13 cellular contexts compared by ENCODE assay signal in genomic region chr11:48031602-48032001, GRCh38. TPM values are rescaled to one million over a fixed set of nuclear protein-coding genes. Genes with fewer than 3 reads are reported as not detected.
DNase-seq lines count a peak whose midpoint lies in the region; ATAC-seq lines count a peak whose summit lies in the region.
"Had no signal": no experiment of that assay in that cellular context is flagged by ENCODE, and none has a peak within 500 bp of the region (broad histone marks: within the 10 kb centered on the region; RNA-seq: fewer than 3 reads in every experiment).

No MANE protein-coding gene starts in this region.

- intact Hi-C loops in activated CD4-positive, alpha-beta T cell treated with anti-CD3 and anti-CD28 coated beads, Interleukin-2, amount 10 ng/mL, durations not matched to agents 24 days and 14 days (cut with micrococcal nuclease) = no loop called here

- H3K27ac Mint-ChIP-seq in activated CD4-positive, alpha-beta T cell treated with anti-CD3 and anti-CD28 coated beads, Interleukin-2, amount 10 ng/mL, durations not matched to agents 24 days and 14 days = peak overlapping the region; percentile 81
- peak overlapping the region; percentile 11 for H3K27ac Mint-ChIP-seq in T-helper 17 cell
- H3K27ac Mint-ChIP-seq in stimulated activated naive CD8-positive, alpha-beta T cell treated with anti-CD3 and anti-CD28 coated beads, Interleukin-15, Interleukin-2, amounts not matched to agents 100 ng/mL and 50 ng/mL, for 24 hours = peak overlapping the region; percentile 57

- no peaks in the 10 kb centered on the region for H3K27me3 Mint-ChIP-seq in activated CD4-positive, alpha-beta T cell treated with anti-CD3 and anti-CD28 coated beads, Interleukin-2, amount 10 ng/mL, durations not matched to agents 24 days and 14 days
- H3K27me3 Mint-ChIP-seq in T-helper 17 cell = no peaks in the 10 kb centered on the region
- no peaks in the 10 kb centered on the region for H3K27me3 Mint-ChIP-seq in stimulated activated naive CD8-positive, alpha-beta T cell treated with anti-CD3 and anti-CD28 coated beads, Interleukin-15, Interleukin-2, amounts not matched to agents 100 ng/mL and 50 ng/mL, for 24 hours

- H3K36me3 Mint-ChIP-seq in activated CD4-positive, alpha-beta T cell treated with anti-CD3 and anti-CD28 coated beads, Interleukin-2, amount 10 ng/mL, durations not matched to agents 24 days and 14 days (ENCODE audit: low read depth) = peaks cover 50% of the 10 kb centered on the region
- peaks cover 4% of the 10 kb centered on the region for H3K36me3 Mint-ChIP-seq in T-helper 17 cell (ENCODE audit: low read depth)
- peaks cover 15% of the 10 kb centered on the region for H3K36me3 Mint-ChIP-seq in stimulated activated naive CD8-positive, alpha-beta T cell treated with anti-CD3 and anti-CD28 coated beads, Interleukin-15, Interleukin-2, amounts not matched to agents 100 ng/mL and 50 ng/mL, for 24 hours (ENCODE audit: low read depth)

- ATAC-seq in HG02759 (IDR thresholded peaks at IDR 0.05; ENCODE audit: unreplicated experiment) (peak; percentile 6), T-helper 17 cell (no peak)

- H3K9me3 ChIP-seq in T-helper 17 cell (ENCODE audit: control insufficient read depth, low read length, poor library complexity, severe bottlenecking) = no peaks in the 10 kb centered on the region
- H3K9me3 ChIP-seq: uterus had no signal

- H3K4me1 Mint-ChIP-seq in activated CD4-positive, alpha-beta T cell treated with anti-CD3 and anti-CD28 coated beads, Interleukin-2, amount 10 ng/mL, durations not matched to agents 24 days and 14 days = peaks cover 78% of the 10 kb centered on the region
- H3K4me1 Mint-ChIP-seq in T-helper 17 cell = peaks cover 46% of the 10 kb centered on the region
- peaks cover 72% of the 10 kb centered on the region for H3K4me1 Mint-ChIP-seq in stimulated activated naive CD8-positive, alpha-beta T cell treated with anti-CD3 and anti-CD28 coated beads, Interleukin-15, Interleukin-2, amounts not matched to agents 100 ng/mL and 50 ng/mL, for 24 hours (ENCODE audit: low read depth)

- H3K9me3 Mint-ChIP-seq in activated CD4-positive, alpha-beta T cell treated with anti-CD3 and anti-CD28 coated beads, Interleukin-2, amount 10 ng/mL, durations not matched to agents 24 days and 14 days = no peaks in the 10 kb centered on the region
- H3K9me3 Mint-ChIP-seq in stimulated activated naive CD8-positive, alpha-beta T cell treated with anti-CD3 and anti-CD28 coated beads, Interleukin-15, Interleukin-2, amounts not matched to agents 100 ng/mL and 50 ng/mL, for 24 hours = no peaks in the 10 kb centered on the region

- H3K4me3 Mint-ChIP-seq in activated CD4-positive, alpha-beta T cell treated with anti-CD3 and anti-CD28 coated beads, Interleukin-2, amount 10 ng/mL, durations not matched to agents 24 days and 14 days = peak overlapping the region; percentile 28
- H3K4me3 Mint-ChIP-seq in T-helper 17 cell = no peak overlapping the region
- no peak overlapping the region for H3K4me3 Mint-ChIP-seq in stimulated activated naive CD8-positive, alpha-beta T cell treated with anti-CD3 and anti-CD28 coated beads, Interleukin-15, Interleukin-2, amounts not matched to agents 100 ng/mL and 50 ng/mL, for 24 hours

- DNase-seq in activated CD4-positive, alpha-beta T cell treated with anti-CD3 and anti-CD28 coated beads, Interleukin-2, amount 10 ng/mL, durations not matched to agents 24 days and 14 days = no peak
- DNase-seq in activated CD4-positive, alpha-beta T cell treated with anti-CD3 and anti-CD28 coated beads, Interleukin-2, amount 50 U/mL, for 4 hours = no peak
- DNase-seq in T-helper 17 cell (no peak), epidermal melanocyte (ENCODE audit: insufficient read length, low spot score) (no peak), COLO668 (lab: John Stamatoyannopoulos, UW; ENCODE audit: unreplicated experiment) (no peak)
- DNase-seq in stimulated activated naive CD4-positive, alpha-beta T cell treated with Interleukin-2 at 50 U/mL for 16 hours (lab: John Stamatoyannopoulos, UW) = no peak
- DNase-seq: activated gamma-delta T cell treated with Interleukin-2 at 50 U/mL for 16 hours; effector memory CD4-positive, alpha-beta T cell; NCI-H2227 treated with DMSO at 0.1 percent for 48 hours; stimulated activated CD4-positive, alpha-beta T cell treated with anti-CD3 and anti-CD28 coated beads, Interleukin-4, amount 100 ng/mL, for 4 hours; uterus had no signal

RNA-seq across cellular contexts. Expression of gene PTPRJ, which starts 51.2 kb away (rescaled TPM):
- total RNA-seq in activated CD4-positive, alpha-beta T cell treated with anti-CD3 and anti-CD28 coated beads, Interleukin-2, amount 10 ng/mL, durations not matched to agents 24 days and 14 days = 51.3 and 52.2 TPM in 2 replicates
- total RNA-seq in T-helper 17 cell = 10 to 100 TPM; 33.2 to 83.9 TPM

Comparison
In these comparisons a context has a peak if more than half of its experiments do, and no peak if none do; other contexts are left out.
1. H3K27ac Mint-ChIP-seq: peak in every context shown above with its lines; median percentile 81 in activated CD4-positive, alpha-beta T cell treated with anti-CD3 and anti-CD28 coated beads, Interleukin-2, amount 10 ng/mL, durations not matched to agents 24 days and 14 days; 57 in stimulated activated naive CD8-positive, alpha-beta T cell treated with anti-CD3 and anti-CD28 coated beads, Interleukin-15, Interleukin-2, amounts not matched to agents 100 ng/mL and 50 ng/mL, for 24 hours; 11 in T-helper 17 cell.